33 cellular contexts compared by ENCODE assay signal in the genomic region with DNA sequence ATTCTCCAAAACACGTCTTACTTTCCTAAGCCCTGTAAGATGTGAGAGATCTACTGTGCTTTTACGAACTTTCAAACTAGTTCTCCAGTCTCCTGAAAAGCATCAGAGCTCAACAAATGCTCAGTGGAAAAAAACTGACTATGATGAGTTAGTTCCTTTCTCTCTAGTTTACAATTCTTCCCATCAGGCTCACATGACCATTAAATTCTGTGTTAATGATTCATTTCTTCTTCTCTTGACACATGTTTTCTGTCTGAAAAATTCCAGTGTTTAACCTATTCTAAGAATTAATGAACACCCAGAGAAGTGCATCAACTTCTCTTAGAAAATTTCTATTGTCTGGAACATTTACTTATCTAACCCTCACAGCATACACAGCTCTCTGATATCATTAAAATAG.
"Had no signal": no experiment of that assay in that cellular context is flagged by ENCODE, and none has a peak within 500 bp of the region (broad histone marks: within the 10 kb centered on the region; RNA-seq: fewer than 3 reads in every experiment).

No MANE protein-coding gene starts in this region.

- H3K4me3 Mint-ChIP-seq: activated CD4-positive, alpha-beta memory T cell treated with anti-CD3 and anti-CD28 coated beads for 36 hours; activated naive CD4-positive, alpha-beta T cell treated with anti-CD3 and anti-CD28 coated beads for 36 hours; activated naive CD8-positive, alpha-beta T cell treated with anti-CD3 and anti-CD28 coated beads for 36 hours; activated T-helper 1 cell treated with anti-CD3 and anti-CD28 coated beads, Interleukin-12 subunit alpha, Interleukin-12 subunit beta, Interleukin-2, Interleukin-4 antibody, amounts not matched to agents 30 ng/mL and 10 ng/mL and 1 ng/mL, durations not matched to agents 14 hours and 24 hours and 36 hours; effector memory CD8-positive, alpha-beta T cell; naive thymus-derived CD4-positive, alpha-beta T cell; neural crest cell; stimulated activated memory B cell treated with anti-CD40 and anti-IgM and Interleukin-4, amounts not matched to agents 10 μg/mL and 1 μg/mL and 100 μg/mL, for 72 hours; stimulated activated naive CD8-positive, alpha-beta T cell treated with anti-CD3 and anti-CD28 coated beads, Interleukin-15, amount 100 ng/mL, for 72 hours; T-helper 17 cell had no signal

- DNase-seq: activated CD4-positive, alpha-beta memory T cell treated with anti-CD3 and anti-CD28 coated beads for 36 hours; activated CD4-positive, alpha-beta T cell treated with anti-CD3 and anti-CD28 coated beads for 48 hours; activated CD8-positive, alpha-beta memory T cell treated with anti-CD3 and anti-CD28 coated beads, Interleukin-2, amount 50 U/mL, for 4 hours; activated effector memory CD4-positive, alpha-beta T cell treated with anti-CD3 and anti-CD28 coated beads, Interleukin-2, amount 50 U/mL, for 16 hours; activated naive CD4-positive, alpha-beta T cell treated with anti-CD3 and anti-CD28 coated beads for 36 hours; activated naive CD8-positive, alpha-beta T cell treated with anti-CD3 and anti-CD28 coated beads for 36 hours; activated T-cell treated with anti-CD3 and anti-CD28 coated beads, Interleukin-2, amount 50 U/mL, for 1 hour; adrenal gland; caudate nucleus; cortex of kidney; effector memory CD8-positive, alpha-beta T cell; foreskin fibroblast; heart right ventricle; left colon; midbrain; naive thymus-derived CD4-positive, alpha-beta T cell; posterior cingulate gyrus; stimulated activated CD4-positive, alpha-beta T cell treated with anti-CD3 and anti-CD28 coated beads, Interleukin-1b, Interleukin-23, amount 100 ng/mL, for 48 hours; stimulated activated CD4-positive, alpha-beta T cell treated with anti-CD3 and anti-CD28 coated beads, Interleukin-4, amount 100 ng/mL, for 4 hours; stimulated activated CD8-positive, alpha-beta memory T cell treated with anti-CD3 and anti-CD28 coated beads, Interleukin-4, amount 100 ng/mL, for 48 hours; stimulated activated naive CD8-positive, alpha-beta T cell treated with anti-CD3 and anti-CD28 coated beads, Interleukin-15, amount 100 ng/mL, for 72 hours; substantia nigra; T-helper 17 cell; T1000; thyroid gland; upper lobe of right lung; WERI-Rb-1 had no signal

- ATAC-seq: activated CD4-positive, CD25-positive, alpha-beta regulatory T cell treated with anti-CD3 and anti-CD28 coated beads, Interleukin-2, amount 50 U/mL, for 24 hours; effector memory CD8-positive, alpha-beta T cell; heart right ventricle; left colon; naive thymus-derived CD4-positive, alpha-beta T cell; sciatic nerve; stimulated activated memory B cell treated with anti-CD40 and anti-IgM and Interleukin-4, amounts not matched to agents 10 μg/mL and 1 μg/mL and 100 μg/mL, for 72 hours; stimulated activated naive CD8-positive, alpha-beta T cell treated with anti-CD3 and anti-CD28 coated beads, Interleukin-15, amount 100 ng/mL, for 72 hours; T-helper 17 cell; upper lobe of right lung had no signal

- H3K9me3 ChIP-seq: adrenal gland, heart right ventricle, thyroid gland, upper lobe of right lung had no signal

- H3K27ac ChIP-seq: adrenal gland, heart right ventricle, skin epidermis, thyroid gland, upper lobe of right lung, WERI-Rb-1 had no signal

- H3K4me1 ChIP-seq: adrenal gland, heart right ventricle, thyroid gland, upper lobe of right lung had no signal

- H3K27ac Mint-ChIP-seq: activated CD4-positive, alpha-beta memory T cell treated with anti-CD3 and anti-CD28 coated beads for 36 hours; activated naive CD4-positive, alpha-beta T cell treated with anti-CD3 and anti-CD28 coated beads for 36 hours; activated naive CD8-positive, alpha-beta T cell treated with anti-CD3 and anti-CD28 coated beads for 36 hours; activated T-helper 1 cell treated with anti-CD3 and anti-CD28 coated beads, Interleukin-12 subunit alpha, Interleukin-12 subunit beta, Interleukin-2, Interleukin-4 antibody, amounts not matched to agents 30 ng/mL and 10 ng/mL and 1 ng/mL, durations not matched to agents 14 hours and 24 hours and 36 hours; effector memory CD8-positive, alpha-beta T cell; naive thymus-derived CD4-positive, alpha-beta T cell; stimulated activated memory B cell treated with anti-CD40 and anti-IgM and Interleukin-4, amounts not matched to agents 10 μg/mL and 1 μg/mL and 100 μg/mL, for 72 hours; stimulated activated naive CD8-positive, alpha-beta T cell treated with anti-CD3 and anti-CD28 coated beads, Interleukin-15, amount 100 ng/mL, for 72 hours; T-helper 17 cell had no signal

- H3K36me3 ChIP-seq: adrenal gland, heart right ventricle, thyroid gland, upper lobe of right lung, WERI-Rb-1 had no signal

- H3K27me3 Mint-ChIP-seq: activated CD4-positive, alpha-beta memory T cell treated with anti-CD3 and anti-CD28 coated beads for 36 hours; activated naive CD8-positive, alpha-beta T cell treated with anti-CD3 and anti-CD28 coated beads for 36 hours; effector memory CD8-positive, alpha-beta T cell; naive thymus-derived CD4-positive, alpha-beta T cell; stimulated activated memory B cell treated with anti-CD40 and anti-IgM and Interleukin-4, amounts not matched to agents 10 μg/mL and 1 μg/mL and 100 μg/mL, for 72 hours; stimulated activated naive CD8-positive, alpha-beta T cell treated with anti-CD3 and anti-CD28 coated beads, Interleukin-15, amount 100 ng/mL, for 72 hours; T-helper 17 cell had no signal

- H3K36me3 Mint-ChIP-seq: activated CD4-positive, alpha-beta memory T cell treated with anti-CD3 and anti-CD28 coated beads for 36 hours; activated naive CD8-positive, alpha-beta T cell treated with anti-CD3 and anti-CD28 coated beads for 36 hours; naive thymus-derived CD4-positive, alpha-beta T cell; stimulated activated memory B cell treated with anti-CD40 and anti-IgM and Interleukin-4, amounts not matched to agents 10 μg/mL and 1 μg/mL and 100 μg/mL, for 72 hours had no signal

- H3K4me3 ChIP-seq: adrenal gland, heart right ventricle, skin epidermis, thyroid gland, upper lobe of right lung had no signal

- H3K27me3 ChIP-seq: adrenal gland, heart right ventricle, thyroid gland, upper lobe of right lung had no signal

- H3K4me1 Mint-ChIP-seq: activated naive CD8-positive, alpha-beta T cell treated with anti-CD3 and anti-CD28 coated beads for 36 hours; naive thymus-derived CD4-positive, alpha-beta T cell; neural crest cell; stimulated activated memory B cell treated with anti-CD40 and anti-IgM and Interleukin-4, amounts not matched to agents 10 μg/mL and 1 μg/mL and 100 μg/mL, for 72 hours; stimulated activated naive CD8-positive, alpha-beta T cell treated with anti-CD3 and anti-CD28 coated beads, Interleukin-15, amount 100 ng/mL, for 72 hours; T-helper 17 cell had no signal

- H3K9me3 Mint-ChIP-seq: activated naive CD4-positive, alpha-beta T cell treated with anti-CD3 and anti-CD28 coated beads for 36 hours; activated naive CD8-positive, alpha-beta T cell treated with anti-CD3 and anti-CD28 coated beads for 36 hours; activated T-helper 1 cell treated with anti-CD3 and anti-CD28 coated beads, Interleukin-12 subunit alpha, Interleukin-12 subunit beta, Interleukin-2, Interleukin-4 antibody, amounts not matched to agents 30 ng/mL and 10 ng/mL and 1 ng/mL, durations not matched to agents 14 hours and 24 hours and 36 hours; neural crest cell had no signal
